Comparison of ENCODE assay signal across 7 cellular contexts in the genomic region with DNA sequence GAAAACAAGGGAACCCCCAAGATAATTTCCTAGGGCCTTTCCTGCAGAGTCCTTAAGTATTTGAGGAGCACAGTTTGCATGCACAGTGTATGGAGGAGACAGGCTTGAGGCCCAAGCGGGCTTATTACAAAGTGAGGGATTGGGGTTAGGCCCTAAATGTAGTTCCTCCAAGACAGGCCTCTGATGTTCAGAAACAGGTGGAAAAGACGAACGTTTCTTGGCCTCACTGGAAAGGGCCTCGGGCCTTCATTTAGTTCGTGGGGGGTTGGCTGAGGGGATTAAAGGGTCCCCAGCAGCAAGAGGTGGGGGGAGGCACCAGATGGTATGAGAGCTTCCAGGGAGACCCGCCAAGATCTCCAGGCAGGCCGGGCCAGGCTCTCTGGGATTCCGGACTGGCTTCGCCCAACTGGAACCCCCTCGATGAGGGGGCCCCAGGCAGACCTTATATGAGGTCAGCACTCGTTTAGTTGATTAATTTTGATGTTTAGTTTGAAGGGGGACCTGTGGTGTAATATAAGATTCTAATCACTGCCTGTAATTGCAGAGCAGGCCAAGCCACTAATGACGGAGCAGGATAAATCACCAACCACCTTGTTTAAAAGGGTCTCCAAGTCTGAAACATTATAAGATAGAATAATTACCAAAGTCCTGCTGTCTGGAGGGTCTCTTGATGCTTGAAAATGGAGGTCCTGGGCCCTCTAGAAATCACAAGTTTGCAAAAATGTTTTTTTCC. TPM values are rescaled to one million over a fixed set of nuclear protein-coding genes. Genes with fewer than 3 reads are reported as not detected.
A peak's percentile ranks its signal among the peaks of the same experiment; 100 is the strongest.
DNase-seq lines count a peak whose midpoint lies in the region; ATAC-seq and TF ChIP-seq lines count a peak whose summit lies in the region.

No MANE protein-coding gene starts in this region.

- no peaks in the 10 kb centered on the region for H3K9me2 ChIP-seq in OCI-LY7 (ENCODE audit: insufficient read depth, low read length)

- DNase-seq in GM20000 (ENCODE audit: low spot score): peak; percentile 20
- DNase-seq in OCI-LY7 (ENCODE audit: low spot score): no peak
- DNase-seq in esophagus muscularis mucosa (ENCODE audit: extremely low spot score): peak; percentile 74
- peak; percentile 45 for DNase-seq in sciatic nerve (ENCODE audit: low spot score)
- DNase-seq in thyroid gland: no peak

- POLR2A ChIA-PET in OCI-LY7 (lab: Charles Lee): no interaction called here

- TF ChIP-seq CTCF in GM20000 (IDR thresholded peaks at IDR 0.05; ENCODE audit: extremely low read depth, missing control alignments) (no peak), OCI-LY7 (conservative IDR thresholded peaks at IDR 0.05; ENCODE audit: low read length) (no peak), esophagus muscularis mucosa (IDR thresholded peaks at IDR 0.05) (no peak), thyroid gland (IDR thresholded peaks at IDR 0.05) (no peak)

- no peak for TF ChIP-seq EP300 in esophagus muscularis mucosa (IDR thresholded peaks at IDR 0.05)

- H3K4me3 ChIP-seq in OCI-LY7 (ENCODE audit: low read depth, low read length, poor library complexity, severe bottlenecking) (peak overlapping the region; percentile 97), esophagus muscularis mucosa (peak overlapping the region; percentile 76 to 84 (median 80)), thyroid gland (replicated peaks in 1 of 3) (peak overlapping the region in 1 of 3 donors; percentile 59)

- no peak for ATAC-seq in sciatic nerve
- ATAC-seq in GM21529 (IDR thresholded peaks at IDR 0.05; ENCODE audit: unreplicated experiment): no peak
- no peak for ATAC-seq in GM18519 (IDR thresholded peaks at IDR 0.05; ENCODE audit: low FRiP score, unreplicated experiment)

- WGBS in esophagus muscularis mucosa: 89% methylated on average over 12 of the region's 12 CpGs
- 61 to 65% methylated on average over 11 to 12 of the region's 12 CpGs for WGBS in thyroid gland, 2 donors

- H3K27ac ChIP-seq in OCI-LY7 (ENCODE audit: low read depth, low read length, poor library complexity, severe bottlenecking): peak overlapping the region; percentile 91
- H3K27ac ChIP-seq in esophagus muscularis mucosa (replicated peaks in 1 of 4): peak overlapping the region in 1 of 4 donors; percentile 81
- peak overlapping the region in 1 of 3 donors; percentile 10 for H3K27ac ChIP-seq in thyroid gland

- H3K4me2 ChIP-seq in OCI-LY7 (ENCODE audit: low read length): peak overlapping the region; percentile 82

- CTCF ChIA-PET in OCI-LY7 (lab: Charles Lee; ENCODE audit: unreplicated experiment): no interaction called here

- TF ChIP-seq POLR2A in esophagus muscularis mucosa (IDR thresholded peaks at IDR 0.05; ENCODE audit: low read depth) (no peak), thyroid gland (IDR thresholded peaks at IDR 0.05) (no peak)

- intact Hi-C loops in OCI-LY7 (cut with micrococcal nuclease; ENCODE audit: unreplicated experiment): loop anchor here (10.0 kb wide), 1 partner anchor 436 kb away; no protein-coding TSS in a partner anchor
- intact Hi-C loops in esophagus muscularis mucosa (cut with DNase I): no loop called here
- intact Hi-C loops in sciatic nerve (cut with DNase I): no loop called here
- intact Hi-C loops in thyroid gland (cut with DNase I): no loop called here

- no peaks in the 10 kb centered on the region for H3K27me3 ChIP-seq in esophagus muscularis mucosa
- no peaks in the 10 kb centered on the region for H3K27me3 ChIP-seq in thyroid gland

- peaks cover 57% of the 10 kb centered on the region for H3K79me2 ChIP-seq in OCI-LY7 (ENCODE audit: insufficient read depth, low read depth, low read length)

- H3K9me3 ChIP-seq in OCI-LY7 (ENCODE audit: low read length) (no peaks in the 10 kb centered on the region), esophagus muscularis mucosa (no peaks in the 10 kb centered on the region), thyroid gland (no peaks in the 10 kb centered on the region)

- no peak overlapping the region for H2AFZ ChIP-seq in OCI-LY7 (ENCODE audit: low read length)

- no TSS peak for BruUV-seq in OCI-LY7 (replicated peaks; lab: Mats Ljungman, UMichigan)

- H3K36me3 ChIP-seq in OCI-LY7 (ENCODE audit: insufficient read depth, low read length) (peaks cover 62% of the 10 kb centered on the region), esophagus muscularis mucosa (peaks cover 6 to 22% (median 18%) of the 10 kb centered on the region in 4 donors), thyroid gland (no peaks in the 10 kb centered on the region)

- H3K4me1 ChIP-seq in OCI-LY7 (ENCODE audit: insufficient read depth, low read length, poor library complexity, severe bottlenecking) (peaks cover 62% of the 10 kb centered on the region), esophagus muscularis mucosa (peaks cover 22 to 37% (median 30%) of the 10 kb centered on the region in 4 donors), thyroid gland (peaks cover 14 to 31% of the 10 kb centered on the region in 2 donors)

- H4K20me1 ChIP-seq in OCI-LY7 (ENCODE audit: insufficient read depth, low read length): peaks cover 42% of the 10 kb centered on the region

RNA-seq across cellular contexts. Expression of a gene that starts 2.0 kb away (rescaled TPM):
- 435 and 463 TPM in 2 replicates for total RNA-seq in OCI-LY7 (2014; rRNA removed; shearing (Covaris generic))
- total RNA-seq in OCI-LY7 (2022) (736 and 764 TPM in 2 replicates), esophagus muscularis mucosa (10 to 100 TPM in 3 of 4 donors, 1 to 10 TPM in 1; 8.3 to 27.2 (median 17.5) TPM), sciatic nerve (29.0 TPM), thyroid gland (10 to 100 TPM; 33.3 to 48.5 (median 41.9) TPM)

RNA-seq across cellular contexts. Expression of a gene that starts 10.1 kb away (rescaled TPM):
- 14.1 and 17.3 TPM in 2 replicates for total RNA-seq in OCI-LY7 (2014; rRNA removed; shearing (Covaris generic))
- total RNA-seq in OCI-LY7 (2022) (21.3 and 21.5 TPM in 2 replicates), esophagus muscularis mucosa (10 to 100 TPM; 21.2 to 26.3 (median 23.4) TPM), sciatic nerve (31.6 TPM), thyroid gland (10 to 100 TPM; 23.4 to 46.2 (median 31.1) TPM)

Comparison
In these comparisons a context has a peak if more than half of its experiments do, and no peak if none do; other contexts are left out.
1. DNase-seq: peak in GM20000 (single experiment), esophagus muscularis mucosa (single experiment) and sciatic nerve (single experiment); none in OCI-LY7 (single experiment) and thyroid gland (0 of 2).
2. RNA of a gene that starts 2.0 kb away (total RNA-seq): 435 to 764 TPM in OCI-LY7; 33.3 to 48.5 TPM in thyroid gland, 29.0 TPM in sciatic nerve (single experiment) and 8.3 to 27.2 TPM in esophagus muscularis mucosa; every median in the first group is over 4 times any median in the second.